8 cellular contexts compared by ENCODE assay signal in the genomic region with DNA sequence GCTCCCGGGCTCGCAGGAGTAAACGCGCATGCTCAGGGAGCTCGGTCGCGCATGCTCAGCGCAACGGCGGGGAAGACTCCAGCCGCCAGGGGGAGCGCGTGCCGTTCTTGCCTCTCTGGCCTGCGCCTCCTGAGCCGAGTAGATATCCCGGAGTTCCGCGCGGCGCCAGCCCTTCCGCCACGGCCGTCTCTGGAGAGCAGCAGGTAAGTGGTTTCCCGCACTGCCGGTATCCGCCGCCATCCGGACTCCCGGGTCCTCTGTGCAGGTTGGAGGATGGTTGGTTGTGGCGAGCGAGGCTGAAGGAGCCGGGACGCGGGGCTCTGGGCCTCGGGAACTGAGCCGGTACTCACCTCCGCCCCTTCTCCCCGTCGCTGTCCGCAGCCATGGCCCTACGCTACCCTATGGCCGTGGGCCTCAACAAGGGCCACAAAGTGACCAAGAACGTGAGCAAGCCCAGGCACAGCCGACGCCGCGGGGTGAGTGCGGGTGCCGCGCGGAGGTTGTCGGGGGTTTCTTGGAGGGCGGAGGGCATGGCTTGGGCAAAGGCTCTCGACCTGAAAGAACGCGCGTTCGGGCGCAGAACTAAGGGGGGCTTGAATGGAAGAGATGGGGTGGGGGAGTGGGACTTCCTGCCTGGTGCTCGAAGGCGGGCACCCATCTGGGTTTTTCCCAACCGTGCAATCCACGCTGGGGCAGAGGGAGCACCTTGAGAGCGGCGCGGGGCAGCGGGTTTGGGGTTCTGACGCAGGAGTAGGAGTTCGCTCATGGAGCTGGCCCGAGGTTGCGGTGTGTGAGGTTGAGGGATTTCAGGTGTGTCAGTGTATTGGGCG. TPM values are rescaled to one million over a fixed set of nuclear protein-coding genes. Genes with fewer than 3 reads are reported as not detected.
DNase-seq lines count a peak whose midpoint lies in the region; ATAC-seq, FAIRE-seq and TF ChIP-seq lines count a peak whose summit lies in the region.

A gene (plus strand): TSS at position 171 of the 830 bp plus-strand sequence. CDS start 213 bp downstream, at position 384.

- peaks cover 33% of the 10 kb centered on the region for H3K4me1 Mint-ChIP-seq in chondrocyte (ENCODE audit: low read depth)

- DNase-seq in NCI-H510A (lab: John Stamatoyannopoulos, UW) (peak; percentile 91), chondrocyte (ENCODE audit: low spot score) (peak; percentile 99), kidney (peak; percentile 99)
- peak; percentile 99 for DNase-seq in activated CD4-positive, alpha-beta T cell treated with anti-CD3 and anti-CD28 coated beads for 24 hours (ENCODE audit: low read depth in 2 of 2)
- peak; percentile 98 for DNase-seq in stimulated activated CD4-positive, alpha-beta T cell treated with anti-CD3 and anti-CD28 coated beads, Interleukin-15, amount 100 ng/mL, for 24 hours

- no peaks in the 10 kb centered on the region for H3K9me3 Mint-ChIP-seq in chondrocyte (ENCODE audit: low read depth)

- peak; percentile 38 for ATAC-seq in GM18868 (IDR thresholded peaks at IDR 0.05; ENCODE audit: unreplicated experiment)
- peak; percentile 41 for ATAC-seq in HG03378 (IDR thresholded peaks at IDR 0.05; ENCODE audit: unreplicated experiment)

- H3K4me1 ChIP-seq in ACC112 (ENCODE audit: control insufficient read depth, insufficient read depth, low read length, unreplicated experiment), result peaks cover 5% of the 10 kb centered on the region
- peaks cover 4 to 14% of the 10 kb centered on the region in 2 donors for H3K4me1 ChIP-seq in kidney (ENCODE audit: control insufficient read depth in 1 of 2, insufficient read depth in 1 of 2, low read depth in 1 of 2, low read length in 2 of 2)

- TF ChIP-seq CTCF in chondrocyte (IDR thresholded peaks at IDR 0.05) (peak; percentile 92), kidney (IDR thresholded peaks at IDR 0.05; ENCODE audit: borderline replicate concordance, extremely low read depth, insufficient read depth) (peak; percentile 93)

- H3K27me3 Mint-ChIP-seq in chondrocyte (ENCODE audit: low read depth), result no peaks in the 10 kb centered on the region

- H3K27ac Mint-ChIP-seq in chondrocyte (ENCODE audit: unreplicated experiment), result peak within 1 kb of the TSS; percentile 97

- peaks cover 22% of the 10 kb centered on the region for H3K36me3 Mint-ChIP-seq in chondrocyte (ENCODE audit: low read depth)

- H3K27ac ChIP-seq in ACC112 (ENCODE audit: low read depth, low read length) (peak within 1 kb of the TSS; percentile 79), kidney (ENCODE audit: low read depth in 2 of 2, low read length in 2 of 2) (peak within 1 kb of the TSS; percentile 66 to 89)

- peaks cover 8% of the 10 kb centered on the region; the same call in 1 of the 2 replicates for H3K36me3 ChIP-seq in ACC112 (ENCODE audit: insufficient read depth, low read length)
- peaks cover 9 to 19% of the 10 kb centered on the region in 2 donors for H3K36me3 ChIP-seq in kidney (ENCODE audit: control insufficient read depth in 1 of 2, insufficient read depth in 2 of 2, low read length in 2 of 2)

- no peaks in the 10 kb centered on the region for H3K27me3 ChIP-seq in ACC112 (ENCODE audit: insufficient read depth, low read length)

- peak within 1 kb of the TSS; percentile 96 for H3K4me3 Mint-ChIP-seq in chondrocyte (ENCODE audit: unreplicated experiment)

- H3K79me2 ChIP-seq in ACC112 (ENCODE audit: control insufficient read depth, insufficient read depth, low read length, unreplicated experiment), result peaks cover 51% of the 10 kb centered on the region

- peak within 1 kb of the TSS; percentile 90 for H3K4me3 ChIP-seq in ACC112 (ENCODE audit: low read depth, low read length)
- peak within 1 kb of the TSS; percentile 53 to 83 for H3K4me3 ChIP-seq in kidney (ENCODE audit: low read length in 2 of 2)

- intact Hi-C loops in kidney (cut with DNase I), result no loop called here

- FAIRE-seq in kidney (lab: Jason Lieb, UNC), result no peak

- H3K9ac ChIP-seq in kidney (ENCODE audit: low read length in 2 of 2), result peak within 1 kb of the TSS; percentile 35 to 86

- no peaks in the 10 kb centered on the region for H3K9me3 ChIP-seq in kidney (ENCODE audit: control insufficient read depth in 1 of 2, low read length in 2 of 2)

- no peak within 1 kb of the TSS for H2AFZ ChIP-seq in ACC112 (ENCODE audit: low read length, unreplicated experiment)

RNA-seq across cellular contexts. Expression of the gene that starts here (rescaled TPM):
- total RNA-seq in chondrocyte (537 to 578 TPM (median 548 TPM) in 3 replicates), kidney (564 TPM)
- 1,593 TPM for polyA plus RNA-seq in kidney (ENCODE audit: insufficient read depth, low read depth, low replicate concordance)

Comparison
In these comparisons a context has a peak if more than half of its experiments do, and no peak if none do; other contexts are left out.
1. Peak in every context shown above with its lines: DNase-seq, ATAC-seq, H3K4me3 ChIP-seq and H3K27ac ChIP-seq.